17 cellular contexts compared by ENCODE assay signal in the genomic region with DNA sequence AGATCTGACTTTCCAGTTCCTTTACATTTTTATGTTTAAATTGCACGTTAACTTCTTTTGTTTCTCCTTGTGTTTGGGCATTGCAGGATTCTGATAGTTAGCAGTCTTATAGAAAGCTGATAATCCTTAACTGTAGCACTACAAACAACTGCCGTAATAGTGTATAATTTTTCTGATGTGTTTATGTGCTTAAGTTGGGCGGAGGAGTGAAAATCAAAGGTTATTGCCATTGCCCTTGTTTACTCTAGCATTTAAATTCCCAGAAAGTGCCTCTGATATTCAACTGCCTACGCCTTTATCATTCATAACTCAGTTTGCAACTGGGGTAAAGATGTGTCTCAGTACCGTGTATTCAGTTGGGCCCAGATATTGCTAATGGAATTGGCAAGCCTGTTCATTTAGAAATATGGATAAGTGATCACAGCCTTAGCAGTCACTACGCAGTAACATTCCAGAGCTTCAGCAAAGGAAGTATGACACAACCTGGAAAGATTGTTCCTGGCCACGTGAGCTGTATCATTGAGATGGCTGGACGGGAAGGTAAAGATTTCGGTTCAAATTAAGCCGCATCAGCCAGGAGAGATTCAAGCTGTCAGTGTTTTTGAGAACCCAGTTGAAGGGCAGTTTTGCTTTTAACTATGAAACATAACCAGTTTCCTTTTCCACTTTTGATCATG. TPM values are rescaled to one million over a fixed set of nuclear protein-coding genes. Genes with fewer than 3 reads are reported as not detected.
DNase-seq lines count a peak whose midpoint lies in the region; ATAC-seq, FAIRE-seq and TF ChIP-seq lines count a peak whose summit lies in the region.
"Had no signal": no experiment of that assay in that cellular context is flagged by ENCODE, and none has a peak within 500 bp of the region (broad histone marks: within the 10 kb centered on the region; RNA-seq: fewer than 3 reads in every experiment).

No MANE protein-coding gene starts in this region.

- DNase-seq in MCF 10A (ENCODE audit: unreplicated experiment): peak; percentile 40
- DNase-seq in breast epithelium (ENCODE audit: low spot score in 2 of 2): no peak
- peak; percentile 62 to 78 for DNase-seq in cardiac fibroblast (ENCODE audit: low read depth in 2 of 2)
- DNase-seq in right atrium auricular region (ENCODE audit: low spot score): no peak
- DNase-seq in urothelium cell line (ENCODE audit: low spot score): peak; percentile 39
- DNase-seq in activated T-cell treated with anti-CD3 and anti-CD28 coated beads, Interleukin-2, amount 50 U/mL, for 4 hours: no peak
- DNase-seq: activated CD4-positive, alpha-beta T cell treated with anti-CD3 and anti-CD28 coated beads, Interleukin-2, amount 10 ng/mL, durations not matched to agents 7 days and 5 days; activated naive CD4-positive, alpha-beta T cell treated with anti-CD3 and anti-CD28 coated beads, Interleukin-2, amount 50 U/mL, for 16 hours; effector CD4-positive, alpha-beta T cell; NCI-H187; right lobe of liver had no signal

- CTCF ChIA-PET in MCF 10A (lab: Yijun Ruan, JAX): no interaction called here

- H3K36me3 ChIP-seq in breast epithelium (peaks cover 7% of the 10 kb centered on the region), right atrium auricular region (peaks cover 53% of the 10 kb centered on the region)

- no peak for ATAC-seq in HG02798 (IDR thresholded peaks at IDR 0.05; ENCODE audit: poor library complexity, unreplicated experiment)
- no peak for ATAC-seq in activated T-cell treated with anti-CD3 and anti-CD28 coated beads, Interleukin-2, amount 50 U/mL, for 4 hours
- no peak for ATAC-seq in GM19452 (IDR thresholded peaks at IDR 0.05; ENCODE audit: unreplicated experiment)
- ATAC-seq: GM12878 had no signal

- peaks cover 31% of the 10 kb centered on the region for H3K4me1 Mint-ChIP-seq in MCF 10A (ENCODE audit: insufficient read depth, unreplicated experiment)
- peaks cover 9% of the 10 kb centered on the region for H3K4me1 Mint-ChIP-seq in activated T-cell treated with anti-CD3 and anti-CD28 coated beads, Interleukin-2, amount 50 U/mL, for 4 hours (ENCODE audit: low read depth)

- H3K4me1 ChIP-seq in breast epithelium (no peaks in the 10 kb centered on the region), right atrium auricular region (peaks cover 0 to 4% of the 10 kb centered on the region in 2 donors)
- H3K4me1 ChIP-seq: right lobe of liver had no signal

- H3K9me3 ChIP-seq in breast epithelium: no peaks in the 10 kb centered on the region
- no peaks in the 10 kb centered on the region for H3K9me3 ChIP-seq in right atrium auricular region
- H3K9me3 ChIP-seq: right lobe of liver, thoracic aorta had no signal

- TF ChIP-seq CTCF in MCF 10A (IDR thresholded peaks at IDR 0.05; ENCODE audit: unreplicated experiment) (no peak), breast epithelium (IDR thresholded peaks at IDR 0.05) (no peak), cardiac fibroblast (IDR thresholded peaks at IDR 0.05; ENCODE audit: low read depth, low read length) (no peak), right atrium auricular region (IDR thresholded peaks at IDR 0.05) (no peak)

- H3K27ac Mint-ChIP-seq in MCF 10A (ENCODE audit: low read depth, unreplicated experiment): peak overlapping the region; percentile 47
- H3K27ac Mint-ChIP-seq: activated CD4-positive, alpha-beta T cell treated with anti-CD3 and anti-CD28 coated beads, Interleukin-2, amount 10 ng/mL, durations not matched to agents 7 days and 5 days had no signal

- intact Hi-C loops in MCF 10A (cut with micrococcal nuclease) (no loop called here), breast epithelium (cut with DNase I; ENCODE audit: low total_unique reads) (no loop called here)

- POLR2A ChIA-PET in MCF 10A (lab: Yijun Ruan, JAX): no interaction called here

- no TSS peak for BruUV-seq in MCF 10A (replicated peaks; lab: Mats Ljungman, UMichigan)

- H3K4me3 Mint-ChIP-seq in MCF 10A (ENCODE audit: unreplicated experiment): no peak overlapping the region
- H3K4me3 Mint-ChIP-seq in activated T-cell treated with anti-CD3 and anti-CD28 coated beads, Interleukin-2, amount 50 U/mL, for 4 hours: no peak overlapping the region
- H3K4me3 Mint-ChIP-seq: activated CD4-positive, alpha-beta T cell treated with anti-CD3 and anti-CD28 coated beads, Interleukin-2, amount 10 ng/mL, durations not matched to agents 7 days and 5 days had no signal

- FAIRE-seq in urothelium cell line (lab: Jason Lieb, UNC): no peak
- FAIRE-seq: GM12878, H1 had no signal

- H3K4me3 ChIP-seq in breast epithelium: no peak overlapping the region
- H3K4me3 ChIP-seq in cardiac fibroblast (replicated peaks in 1 of 2; ENCODE audit: low read depth in 2 of 2, low read length in 2 of 2): no peak overlapping the region
- no peak overlapping the region for H3K4me3 ChIP-seq in right atrium auricular region
- H3K4me3 ChIP-seq: GM12878, right lobe of liver, thoracic aorta had no signal

- H3K27me3 Mint-ChIP-seq in MCF 10A (ENCODE audit: insufficient read depth, unreplicated experiment): no peaks in the 10 kb centered on the region
- no peaks in the 10 kb centered on the region for H3K27me3 Mint-ChIP-seq in activated T-cell treated with anti-CD3 and anti-CD28 coated beads, Interleukin-2, amount 50 U/mL, for 4 hours (ENCODE audit: low read depth)

- H3K9me3 Mint-ChIP-seq in MCF 10A (ENCODE audit: unreplicated experiment): no peaks in the 10 kb centered on the region
- no peaks in the 10 kb centered on the region for H3K9me3 Mint-ChIP-seq in activated T-cell treated with anti-CD3 and anti-CD28 coated beads, Interleukin-2, amount 50 U/mL, for 4 hours
- H3K9me3 Mint-ChIP-seq: activated CD4-positive, alpha-beta T cell treated with anti-CD3 and anti-CD28 coated beads, Interleukin-2, amount 10 ng/mL, durations not matched to agents 7 days and 5 days had no signal

- H3K27me3 ChIP-seq in breast epithelium: no peaks in the 10 kb centered on the region
- H3K27me3 ChIP-seq in right atrium auricular region: no peaks in the 10 kb centered on the region
- H3K27me3 ChIP-seq: right lobe of liver had no signal

- peak overlapping the region in 1 of 2 donors; percentile 24 for H3K27ac ChIP-seq in breast epithelium
- H3K27ac ChIP-seq in right atrium auricular region: peak overlapping the region; percentile 3 to 41
- H3K27ac ChIP-seq: 22Rv1, right lobe of liver had no signal

- H3K36me3 Mint-ChIP-seq in MCF 10A (ENCODE audit: insufficient read depth, unreplicated experiment): peaks cover 92% of the 10 kb centered on the region
- H3K36me3 Mint-ChIP-seq in activated T-cell treated with anti-CD3 and anti-CD28 coated beads, Interleukin-2, amount 50 U/mL, for 4 hours (ENCODE audit: insufficient read depth): peaks cover 5% of the 10 kb centered on the region

- no peak for TF ChIP-seq POLR2A in breast epithelium (IDR thresholded peaks at IDR 0.05)

RNA-seq across cellular contexts. Expression of a gene that starts 28.1 kb away (rescaled TPM):
- total RNA-seq in MCF 10A (2022) (not detected in 2 replicates), breast epithelium (1 to 10 TPM in 2 of 3 donors, under 1 TPM in 1; under 0.01 to 1.4 (median 1.0) TPM), right atrium auricular region (not detected)
- under 1 TPM; 0.05 to 0.33 (median 0.20) TPM for total RNA-seq in activated T-cell treated with anti-CD3 and anti-CD28 coated beads, Interleukin-2, amount 50 U/mL, for 4 hours
- total RNA-seq: activated CD4-positive, alpha-beta T cell treated with anti-CD3 and anti-CD28 coated beads, Interleukin-2, amount 10 ng/mL, durations not matched to agents 7 days and 5 days; H1 had no signal

Comparison
In these comparisons a context has a peak if more than half of its experiments do, and no peak if none do; other contexts are left out.
1. DNase-seq: peak in MCF 10A (single experiment), cardiac fibroblast (2 of 2) and urothelium cell line (single experiment); none in breast epithelium (0 of 2), right atrium auricular region (single experiment) and activated T-cell treated with anti-CD3 and anti-CD28 coated beads, Interleukin-2, amount 50 U/mL, for 4 hours (single experiment).